In the genomic region with DNA sequence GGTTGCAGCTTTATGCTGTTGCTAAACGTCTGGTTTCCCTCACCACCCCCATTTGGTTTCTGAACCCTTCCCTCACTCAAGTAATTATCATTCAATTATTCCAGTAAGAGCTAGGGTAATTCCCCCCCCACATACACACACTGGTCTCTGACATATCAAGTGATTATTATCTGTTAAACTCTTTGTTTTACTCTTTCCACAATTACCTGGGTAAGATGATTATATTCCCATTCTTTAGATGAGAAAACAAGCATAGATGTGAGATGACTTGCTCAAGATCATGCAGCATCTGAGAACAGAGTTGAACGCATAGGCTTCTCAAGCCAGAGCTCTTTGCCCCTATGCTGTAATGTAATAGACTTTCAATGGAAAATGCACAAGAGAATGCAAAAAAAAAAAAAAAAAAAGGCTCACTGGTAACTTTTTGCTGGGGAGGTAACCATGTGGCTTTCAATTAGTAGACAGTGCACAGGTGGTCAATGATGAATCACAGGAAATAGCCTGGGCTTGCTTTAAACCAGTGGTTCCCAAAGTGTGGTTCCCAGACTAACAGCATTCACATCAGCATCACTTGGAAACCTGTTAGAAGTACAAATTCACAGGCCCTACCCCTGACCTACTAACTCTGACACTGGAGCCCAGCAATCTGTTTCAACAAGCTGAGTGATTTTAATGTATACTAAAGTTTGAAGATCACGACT, we compare ENCODE assay signal across 1 cellular context.
TF ChIP-seq lines count a peak whose summit lies in the region.

No MANE protein-coding gene starts in this region.

TF ChIP-seq in WTC11, 78 proteins besides CTCF, POLR2A, EP300 and RAD21 (continued from another document):
- TF ChIP-seq, protein P1, sequence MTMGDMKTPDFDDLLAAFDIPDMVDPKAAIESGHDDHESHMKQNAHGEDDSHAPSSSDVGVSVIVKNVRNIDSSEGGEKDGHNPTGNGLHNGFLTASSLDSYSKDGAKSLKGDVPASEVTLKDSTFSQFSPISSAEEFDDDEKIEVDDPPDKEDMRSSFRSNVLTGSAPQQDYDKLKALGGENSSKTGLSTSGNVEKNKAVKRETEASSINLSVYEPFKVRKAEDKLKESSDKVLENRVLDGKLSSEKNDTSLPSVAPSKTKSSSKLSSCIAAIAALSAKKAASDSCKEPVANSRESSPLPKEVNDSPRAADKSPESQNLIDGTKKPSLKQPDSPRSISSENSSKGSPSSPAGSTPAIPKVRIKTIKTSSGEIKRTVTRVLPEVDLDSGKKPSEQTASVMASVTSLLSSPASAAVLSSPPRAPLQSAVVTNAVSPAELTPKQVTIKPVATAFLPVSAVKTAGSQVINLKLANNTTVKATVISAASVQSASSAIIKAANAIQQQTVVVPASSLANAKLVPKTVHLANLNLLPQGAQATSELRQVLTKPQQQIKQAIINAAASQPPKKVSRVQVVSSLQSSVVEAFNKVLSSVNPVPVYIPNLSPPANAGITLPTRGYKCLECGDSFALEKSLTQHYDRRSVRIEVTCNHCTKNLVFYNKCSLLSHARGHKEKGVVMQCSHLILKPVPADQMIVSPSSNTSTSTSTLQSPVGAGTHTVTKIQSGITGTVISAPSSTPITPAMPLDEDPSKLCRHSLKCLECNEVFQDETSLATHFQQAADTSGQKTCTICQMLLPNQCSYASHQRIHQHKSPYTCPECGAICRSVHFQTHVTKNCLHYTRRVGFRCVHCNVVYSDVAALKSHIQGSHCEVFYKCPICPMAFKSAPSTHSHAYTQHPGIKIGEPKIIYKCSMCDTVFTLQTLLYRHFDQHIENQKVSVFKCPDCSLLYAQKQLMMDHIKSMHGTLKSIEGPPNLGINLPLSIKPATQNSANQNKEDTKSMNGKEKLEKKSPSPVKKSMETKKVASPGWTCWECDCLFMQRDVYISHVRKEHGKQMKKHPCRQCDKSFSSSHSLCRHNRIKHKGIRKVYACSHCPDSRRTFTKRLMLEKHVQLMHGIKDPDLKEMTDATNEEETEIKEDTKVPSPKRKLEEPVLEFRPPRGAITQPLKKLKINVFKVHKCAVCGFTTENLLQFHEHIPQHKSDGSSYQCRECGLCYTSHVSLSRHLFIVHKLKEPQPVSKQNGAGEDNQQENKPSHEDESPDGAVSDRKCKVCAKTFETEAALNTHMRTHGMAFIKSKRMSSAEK (CRISPR knock-in tag; IDR thresholded peaks at IDR 0.05; ENCODE audit: borderline replicate concordance) = no peak
- TF ChIP-seq, protein P2, sequence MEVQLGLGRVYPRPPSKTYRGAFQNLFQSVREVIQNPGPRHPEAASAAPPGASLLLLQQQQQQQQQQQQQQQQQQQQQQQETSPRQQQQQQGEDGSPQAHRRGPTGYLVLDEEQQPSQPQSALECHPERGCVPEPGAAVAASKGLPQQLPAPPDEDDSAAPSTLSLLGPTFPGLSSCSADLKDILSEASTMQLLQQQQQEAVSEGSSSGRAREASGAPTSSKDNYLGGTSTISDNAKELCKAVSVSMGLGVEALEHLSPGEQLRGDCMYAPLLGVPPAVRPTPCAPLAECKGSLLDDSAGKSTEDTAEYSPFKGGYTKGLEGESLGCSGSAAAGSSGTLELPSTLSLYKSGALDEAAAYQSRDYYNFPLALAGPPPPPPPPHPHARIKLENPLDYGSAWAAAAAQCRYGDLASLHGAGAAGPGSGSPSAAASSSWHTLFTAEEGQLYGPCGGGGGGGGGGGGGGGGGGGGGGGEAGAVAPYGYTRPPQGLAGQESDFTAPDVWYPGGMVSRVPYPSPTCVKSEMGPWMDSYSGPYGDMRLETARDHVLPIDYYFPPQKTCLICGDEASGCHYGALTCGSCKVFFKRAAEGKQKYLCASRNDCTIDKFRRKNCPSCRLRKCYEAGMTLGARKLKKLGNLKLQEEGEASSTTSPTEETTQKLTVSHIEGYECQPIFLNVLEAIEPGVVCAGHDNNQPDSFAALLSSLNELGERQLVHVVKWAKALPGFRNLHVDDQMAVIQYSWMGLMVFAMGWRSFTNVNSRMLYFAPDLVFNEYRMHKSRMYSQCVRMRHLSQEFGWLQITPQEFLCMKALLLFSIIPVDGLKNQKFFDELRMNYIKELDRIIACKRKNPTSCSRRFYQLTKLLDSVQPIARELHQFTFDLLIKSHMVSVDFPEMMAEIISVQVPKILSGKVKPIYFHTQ (CRISPR knock-in tag; IDR thresholded peaks at IDR 0.05) = no peak
- TF ChIP-seq GTF2I (CRISPR knock-in tag; conservative IDR thresholded peaks at IDR 0.05) (no peak), MYBL2 (CRISPR knock-in tag; IDR thresholded peaks at IDR 0.05) (no peak), GRHL2 (CRISPR knock-in tag; IDR thresholded peaks at IDR 0.05; ENCODE audit: insufficient replicate concordance, severe bottlenecking) (no peak)
